In the genomic region with DNA sequence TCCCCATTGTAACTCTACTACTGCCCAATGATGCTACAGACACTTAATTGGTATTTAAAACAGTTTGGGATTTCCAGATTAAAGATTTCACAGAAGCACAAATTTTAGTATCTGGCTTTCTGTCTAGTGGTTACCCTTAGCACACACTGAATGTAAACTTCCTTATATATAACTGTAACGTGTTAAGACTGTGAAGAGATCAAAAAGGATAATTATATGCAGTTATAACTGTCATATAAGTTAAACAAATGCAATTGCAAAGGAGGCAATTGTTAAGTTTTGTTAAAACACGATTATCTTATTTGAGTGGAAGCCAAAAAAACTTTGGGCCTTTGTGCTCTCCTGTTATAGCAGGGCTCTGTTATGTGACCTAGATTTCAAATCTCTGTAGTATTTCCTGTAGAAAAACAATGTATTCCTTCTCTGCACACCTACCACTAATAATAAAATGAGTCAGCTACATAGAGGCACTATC, we compare ENCODE assay signal across 22 cellular contexts.
DNase-seq lines count a peak whose midpoint lies in the region; ATAC-seq and TF ChIP-seq lines count a peak whose summit lies in the region.
"Had no signal": no experiment of that assay in that cellular context is flagged by ENCODE, and none has a peak within 500 bp of the region (broad histone marks: within the 10 kb centered on the region; RNA-seq: fewer than 3 reads in every experiment).

No MANE protein-coding gene starts in this region.

- TF ChIP-seq CTCF in LNCaP clone FGC (IDR thresholded peaks at IDR 0.05; ENCODE audit: control insufficient read depth, extremely low read depth, insufficient read depth) = no peak
- no peak for TF ChIP-seq CTCF in suprapubic skin (IDR thresholded peaks at IDR 0.05)
- no peak for TF ChIP-seq CTCF in prostate gland (IDR thresholded peaks at IDR 0.05)

- peak overlapping the region; percentile 69 for H3K27ac ChIP-seq in CD4-positive, CD25-positive, alpha-beta regulatory T cell (ENCODE audit: insufficient read depth, low read length, poor library complexity, severe bottlenecking)
- H3K27ac ChIP-seq in suprapubic skin (no peak overlapping the region), prostate gland (no peak overlapping the region)
- H3K27ac ChIP-seq: cardiac muscle cell had no signal

- no peaks in the 10 kb centered on the region for H3K27me3 ChIP-seq in CD4-positive, CD25-positive, alpha-beta regulatory T cell (ENCODE audit: control insufficient read depth, insufficient read depth, low read length)
- H3K27me3 ChIP-seq in suprapubic skin (no peaks in the 10 kb centered on the region), prostate gland (replicated peaks; ENCODE audit: insufficient read depth) (no peaks in the 10 kb centered on the region)
- H3K27me3 ChIP-seq: cardiac muscle cell had no signal

- peaks cover 8 to 27% (median 16%) of the 10 kb centered on the region in 4 donors for H3K4me1 Mint-ChIP-seq in CD4-positive, CD25-positive, alpha-beta regulatory T cell
- H3K4me1 Mint-ChIP-seq: activated B cell treated with CpG ODN at 0.5 μM for 24 hours; activated naive CD4-positive, alpha-beta T cell treated with anti-CD3 and anti-CD28 coated beads, Interleukin-2, amount 10 ng/mL, durations not matched to agents 7 days and 5 days; memory B cell had no signal

- ATAC-seq in CD4-positive, CD25-positive, alpha-beta regulatory T cell (ENCODE audit: low read depth in 2 of 2) = peak; percentile 68 to 82
- peak; percentile 60 for ATAC-seq in left lobe of liver
- ATAC-seq: activated CD8-positive, alpha-beta T cell treated with anti-CD3 and anti-CD28 coated beads, Interleukin-2, amount 10 ng/mL, durations not matched to agents 7 days and 5 days; HCT116 had no signal

- H3K36me3 Mint-ChIP-seq in CD4-positive, CD25-positive, alpha-beta regulatory T cell = peaks cover 3% of the 10 kb centered on the region
- H3K36me3 Mint-ChIP-seq: activated naive CD4-positive, alpha-beta T cell treated with anti-CD3 and anti-CD28 coated beads, Interleukin-2, amount 10 ng/mL, durations not matched to agents 7 days and 5 days had no signal

- TF ChIP-seq EP300 in suprapubic skin (IDR thresholded peaks at IDR 0.05) = no peak

- intact Hi-C loops in prostate gland (cut with DNase I) = no loop called here

- no peak for TF ChIP-seq POLR2A in suprapubic skin (IDR thresholded peaks at IDR 0.05)
- no peak for TF ChIP-seq POLR2A in prostate gland (IDR thresholded peaks at IDR 0.05)

- no peaks in the 10 kb centered on the region for H3K27me3 Mint-ChIP-seq in CD4-positive, CD25-positive, alpha-beta regulatory T cell
- H3K27me3 Mint-ChIP-seq: activated B cell treated with CpG ODN at 0.5 μM for 24 hours; activated naive CD4-positive, alpha-beta T cell treated with anti-CD3 and anti-CD28 coated beads, Interleukin-2, amount 10 ng/mL, durations not matched to agents 7 days and 5 days; memory B cell had no signal

- no peaks in the 10 kb centered on the region for H3K36me3 ChIP-seq in CD4-positive, CD25-positive, alpha-beta regulatory T cell (ENCODE audit: control insufficient read depth, insufficient read depth, low read length)
- no peaks in the 10 kb centered on the region for H3K36me3 ChIP-seq in suprapubic skin
- no peaks in the 10 kb centered on the region for H3K36me3 ChIP-seq in prostate gland
- H3K36me3 ChIP-seq: cardiac muscle cell had no signal

- DNase-seq in CD4-positive, CD25-positive, alpha-beta regulatory T cell = peak in 2 of 3 donors; percentile 0 to 41
- peak; percentile 56 for DNase-seq in LNCaP clone FGC (ENCODE audit: low read depth)
- DNase-seq in central memory CD4-positive, alpha-beta T cell = peak; percentile 8
- no peak for DNase-seq in left lobe of liver (ENCODE audit: low spot score)
- no peak for DNase-seq in stimulated activated CD4-positive, alpha-beta T cell treated with anti-CD3 and anti-CD28 coated beads, Interleukin-4, amount 100 ng/mL, for 1 hour
- no peak for DNase-seq in suprapubic skin (ENCODE audit: low spot score in 2 of 2)
- no peak for DNase-seq in NCI-H2029 treated with DMSO at 0.1 percent for 48 hours (lab: John Stamatoyannopoulos, UW)
- no peak for DNase-seq in prostate gland (ENCODE audit: low spot score)
- DNase-seq: activated B cell treated with CpG ODN at 0.5 μM for 24 hours; activated CD8-positive, alpha-beta T cell treated with anti-CD3 and anti-CD28 coated beads, Interleukin-2, amount 10 ng/mL, durations not matched to agents 7 days and 5 days; activated naive CD4-positive, alpha-beta T cell treated with anti-CD3 and anti-CD28 coated beads, Interleukin-2, amount 10 ng/mL, durations not matched to agents 7 days and 5 days; activated T-cell treated with anti-CD3 and anti-CD28 coated beads, Interleukin-2, amount 50 U/mL, for 48 hours; C1 segment of cervical spinal cord; glutamatergic neuron; NCI-H1694 treated with DMSO at 0.1 percent for 48 hours; SK-N-SH; stimulated activated CD4-positive, alpha-beta T cell treated with anti-CD3 and anti-CD28 coated beads, Interleukin-4, amount 100 ng/mL, for 4 hours; stimulated activated naive CD4-positive, alpha-beta T cell treated with Interleukin-2 at 50 U/mL for 16 hours; T-helper 9 cell had no signal

- H3K4me3 Mint-ChIP-seq in CD4-positive, CD25-positive, alpha-beta regulatory T cell = peak overlapping the region in 2 of 4 donors; percentile 2 to 5
- H3K4me3 Mint-ChIP-seq: activated B cell treated with CpG ODN at 0.5 μM for 24 hours; activated CD8-positive, alpha-beta T cell treated with anti-CD3 and anti-CD28 coated beads, Interleukin-2, amount 10 ng/mL, durations not matched to agents 7 days and 5 days; activated naive CD4-positive, alpha-beta T cell treated with anti-CD3 and anti-CD28 coated beads, Interleukin-2, amount 10 ng/mL, durations not matched to agents 7 days and 5 days; memory B cell had no signal

- WGBS in suprapubic skin = 17% methylated on average over 2 of the region's 2 CpGs
- WGBS in prostate gland = 3% methylated on average over 2 of the region's 2 CpGs

- H3K9me3 ChIP-seq in CD4-positive, CD25-positive, alpha-beta regulatory T cell (ENCODE audit: control insufficient read depth in 2 of 2, low read length in 2 of 2) = no peaks in the 10 kb centered on the region
- no peaks in the 10 kb centered on the region for H3K9me3 ChIP-seq in suprapubic skin
- no peaks in the 10 kb centered on the region for H3K9me3 ChIP-seq in prostate gland
- H3K9me3 ChIP-seq: SK-N-SH had no signal

- H3K4me1 ChIP-seq in CD4-positive, CD25-positive, alpha-beta regulatory T cell (ENCODE audit: control insufficient read depth, insufficient read depth, low read length, poor library complexity, severe bottlenecking) = peaks cover 16% of the 10 kb centered on the region
- H3K4me1 ChIP-seq in suprapubic skin = no peaks in the 10 kb centered on the region
- peaks cover 3% of the 10 kb centered on the region for H3K4me1 ChIP-seq in prostate gland (replicated peaks)

- peak overlapping the region; percentile 50 to 78 (median 53) for H3K27ac Mint-ChIP-seq in CD4-positive, CD25-positive, alpha-beta regulatory T cell
- H3K27ac Mint-ChIP-seq: activated B cell treated with CpG ODN at 0.5 μM for 24 hours; activated CD8-positive, alpha-beta T cell treated with anti-CD3 and anti-CD28 coated beads, Interleukin-2, amount 10 ng/mL, durations not matched to agents 7 days and 5 days; activated naive CD4-positive, alpha-beta T cell treated with anti-CD3 and anti-CD28 coated beads, Interleukin-2, amount 10 ng/mL, durations not matched to agents 7 days and 5 days; memory B cell had no signal

- peak overlapping the region; percentile 8 for H3K4me3 ChIP-seq in CD4-positive, CD25-positive, alpha-beta regulatory T cell (ENCODE audit: low read depth, low read length)
- H3K4me3 ChIP-seq in LNCaP clone FGC (ENCODE audit: low read depth, low read length) (no peak overlapping the region), suprapubic skin (no peak overlapping the region), prostate gland (no peak overlapping the region)
- H3K4me3 ChIP-seq: cardiac muscle cell had no signal

- H3K9me3 Mint-ChIP-seq in CD4-positive, CD25-positive, alpha-beta regulatory T cell = peaks cover 0 to 6% (median 0%) of the 10 kb centered on the region in 7 donors
- H3K9me3 Mint-ChIP-seq: activated B cell treated with CpG ODN at 0.5 μM for 24 hours; activated naive CD4-positive, alpha-beta T cell treated with anti-CD3 and anti-CD28 coated beads, Interleukin-2, amount 10 ng/mL, durations not matched to agents 7 days and 5 days; memory B cell had no signal

Comparison
In these comparisons a context has a peak if more than half of its experiments do, and no peak if none do; other contexts are left out.
1. DNase-seq: peak in CD4-positive, CD25-positive, alpha-beta regulatory T cell (2 of 3), LNCaP clone FGC (single experiment) and central memory CD4-positive, alpha-beta T cell (single experiment); none in left lobe of liver (single experiment), stimulated activated CD4-positive, alpha-beta T cell treated with anti-CD3 and anti-CD28 coated beads, Interleukin-4, amount 100 ng/mL, for 1 hour (single experiment), suprapubic skin (0 of 2), NCI-H2029 treated with DMSO at 0.1 percent for 48 hours (single experiment) and prostate gland (single experiment).